9 cellular contexts compared by ENCODE assay signal in the genomic region with DNA sequence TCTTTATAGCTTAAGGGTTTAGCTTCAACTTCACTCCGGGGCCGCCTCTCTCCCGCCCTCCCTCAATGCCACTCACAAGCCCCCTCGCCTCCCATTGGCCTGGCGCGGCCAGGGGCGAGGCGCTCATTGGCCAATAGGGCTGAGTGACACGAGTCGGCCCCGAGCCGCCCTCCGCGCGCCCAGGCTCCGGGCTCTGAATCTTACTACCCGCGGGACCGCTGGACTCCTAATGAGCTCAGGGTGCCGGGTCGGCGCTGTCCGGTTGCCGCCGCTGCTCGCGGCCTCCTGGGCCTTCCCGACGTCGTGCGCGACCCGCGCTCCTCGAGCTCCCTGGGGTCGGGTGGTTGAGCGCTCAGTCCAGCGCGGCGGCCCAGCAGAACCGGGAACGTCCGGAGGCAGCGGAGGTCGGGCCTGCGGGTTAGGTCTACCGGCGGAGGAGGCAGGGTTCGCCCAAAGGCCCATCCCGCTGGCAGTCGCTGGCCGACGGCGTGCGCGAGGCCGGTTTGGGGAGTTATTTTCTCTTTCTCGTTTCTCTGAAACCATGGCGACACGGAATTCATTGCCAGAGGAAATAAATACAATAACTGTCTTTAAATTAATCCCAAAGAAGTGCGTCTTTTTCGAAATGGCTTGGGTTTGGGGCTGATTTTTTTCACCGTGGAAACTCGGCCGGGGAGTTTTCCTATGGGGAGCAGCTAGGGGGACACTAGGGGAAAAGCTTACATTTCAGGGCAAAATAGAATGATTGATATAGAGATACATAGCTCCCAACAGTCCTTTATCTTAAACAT. TPM values are rescaled to one million over a fixed set of nuclear protein-coding genes. Genes with fewer than 3 reads are reported as not detected.
DNase-seq lines count a peak whose midpoint lies in the region; ATAC-seq, FAIRE-seq and TF ChIP-seq lines count a peak whose summit lies in the region.
"Had no signal": no experiment of that assay in that cellular context is flagged by ENCODE, and none has a peak within 500 bp of the region (broad histone marks: within the 10 kb centered on the region; RNA-seq: fewer than 3 reads in every experiment).

A gene with protein sequence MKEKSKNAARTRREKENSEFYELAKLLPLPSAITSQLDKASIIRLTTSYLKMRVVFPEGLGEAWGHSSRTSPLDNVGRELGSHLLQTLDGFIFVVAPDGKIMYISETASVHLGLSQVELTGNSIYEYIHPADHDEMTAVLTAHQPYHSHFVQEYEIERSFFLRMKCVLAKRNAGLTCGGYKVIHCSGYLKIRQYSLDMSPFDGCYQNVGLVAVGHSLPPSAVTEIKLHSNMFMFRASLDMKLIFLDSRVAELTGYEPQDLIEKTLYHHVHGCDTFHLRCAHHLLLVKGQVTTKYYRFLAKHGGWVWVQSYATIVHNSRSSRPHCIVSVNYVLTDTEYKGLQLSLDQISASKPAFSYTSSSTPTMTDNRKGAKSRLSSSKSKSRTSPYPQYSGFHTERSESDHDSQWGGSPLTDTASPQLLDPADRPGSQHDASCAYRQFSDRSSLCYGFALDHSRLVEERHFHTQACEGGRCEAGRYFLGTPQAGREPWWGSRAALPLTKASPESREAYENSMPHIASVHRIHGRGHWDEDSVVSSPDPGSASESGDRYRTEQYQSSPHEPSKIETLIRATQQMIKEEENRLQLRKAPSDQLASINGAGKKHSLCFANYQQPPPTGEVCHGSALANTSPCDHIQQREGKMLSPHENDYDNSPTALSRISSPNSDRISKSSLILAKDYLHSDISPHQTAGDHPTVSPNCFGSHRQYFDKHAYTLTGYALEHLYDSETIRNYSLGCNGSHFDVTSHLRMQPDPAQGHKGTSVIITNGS (minus strand): TSS at position 12 of the 791 bp plus-strand sequence. CDS start 1,453 bp downstream, outside the sequence.

- H3K36me3 Mint-ChIP-seq in neural progenitor cell, result no peaks in the 10 kb centered on the region

- DNase-seq in NCI-H1436 (lab: John Stamatoyannopoulos, UW) (peak; percentile 75), NCI-H1436 treated with DMSO at 0.1 percent for 48 hours (lab: John Stamatoyannopoulos, UW) (no peak), RCC 7860 (ENCODE audit: low spot score) (peak; percentile 83), esophagus muscularis mucosa (ENCODE audit: extremely low spot score) (peak; percentile 92), neural progenitor cell (ENCODE audit: low spot score) (peak; percentile 96), SKM-1 (lab: John Stamatoyannopoulos, UW; ENCODE audit: unreplicated experiment) (no peak)

- H3K9me3 ChIP-seq in esophagus muscularis mucosa (no peaks in the 10 kb centered on the region), neural progenitor cell (ENCODE audit: low read depth) (no peaks in the 10 kb centered on the region)

- H3K79me2 ChIP-seq in neural progenitor cell (ENCODE audit: low read depth), result no peaks in the 10 kb centered on the region

- H3K4me2 ChIP-seq in neural progenitor cell, result peak within 1 kb of the TSS; percentile 70

- TF ChIP-seq POLR2A in esophagus muscularis mucosa (IDR thresholded peaks at IDR 0.05; ENCODE audit: low read depth), result no peak

- no peak for TF ChIP-seq EP300 in esophagus muscularis mucosa (IDR thresholded peaks at IDR 0.05)

- H3K4me1 ChIP-seq in esophagus muscularis mucosa (peaks cover 15 to 45% (median 28%) of the 10 kb centered on the region in 4 donors), neural progenitor cell (peaks cover 19% of the 10 kb centered on the region)

- ATAC-seq in HG02798 (IDR thresholded peaks at IDR 0.05; ENCODE audit: poor library complexity, unreplicated experiment), result peak; percentile 97
- no peak for ATAC-seq in HG03439 (IDR thresholded peaks at IDR 0.05; ENCODE audit: unreplicated experiment)

- H2AFZ ChIP-seq in neural progenitor cell (replicated peaks), result no peak within 1 kb of the TSS

- H3K27me3 Mint-ChIP-seq in neural progenitor cell (ENCODE audit: insufficient read depth, low read depth), result peaks cover 93% of the 10 kb centered on the region

- no peak within 1 kb of the TSS for H3K9ac ChIP-seq in neural progenitor cell

- FAIRE-seq in RCC 7860 (lab: Jason Lieb, UNC), result peak; percentile 65

- TF ChIP-seq CTCF in esophagus muscularis mucosa (IDR thresholded peaks at IDR 0.05) (no peak), neural progenitor cell (IDR thresholded peaks at IDR 0.05) (peak; percentile 13)

- H3K9me3 Mint-ChIP-seq in neural progenitor cell, result peaks cover 2% of the 10 kb centered on the region

- H3K4me3 ChIP-seq in esophagus muscularis mucosa (peak within 1 kb of the TSS; percentile 31 to 46 (median 36)), neural progenitor cell (peak within 1 kb of the TSS; percentile 42)

- H3K27me3 ChIP-seq in esophagus muscularis mucosa, result peaks cover 19 to 100% (median 96%) of the 10 kb centered on the region in 4 donors
- H3K27me3 ChIP-seq in neural progenitor cell, result peaks cover 100% of the 10 kb centered on the region

- H3K4me3 Mint-ChIP-seq in neural progenitor cell, result peak within 1 kb of the TSS; percentile 86

- no peaks in the 10 kb centered on the region for H3K36me3 ChIP-seq in esophagus muscularis mucosa
- no peaks in the 10 kb centered on the region for H3K36me3 ChIP-seq in neural progenitor cell

- H3F3A ChIP-seq in neural progenitor cell (ENCODE audit: low read depth), result peaks cover 35% of the 10 kb centered on the region

- intact Hi-C loops in esophagus muscularis mucosa (cut with DNase I), result no loop called here

- 6% methylated on average over 26 of the region's 65 CpGs for WGBS in esophagus muscularis mucosa

- H3K27ac ChIP-seq in esophagus muscularis mucosa (replicated peaks in 1 of 4) (no peak within 1 kb of the TSS), neural progenitor cell (no peak within 1 kb of the TSS)
- H3K27ac ChIP-seq: 22Rv1 had no signal

- H3K4me1 Mint-ChIP-seq in neural progenitor cell, result peaks cover 27% of the 10 kb centered on the region

- H4K20me1 ChIP-seq in neural progenitor cell (ENCODE audit: low read depth), result peaks cover 93% of the 10 kb centered on the region

- H3K27ac Mint-ChIP-seq in neural progenitor cell, result no peak within 1 kb of the TSS

RNA-seq across cellular contexts. Expression of the gene that starts here (rescaled TPM):
- not detected for total RNA-seq in esophagus muscularis mucosa
- total RNA-seq in neural progenitor cell (ENCODE audit: low replicate concordance), result not detected in 2 replicates

Comparison
In these comparisons a context has a peak if more than half of its experiments do, and no peak if none do; other contexts are left out.
1. DNase-seq: peak in NCI-H1436 (single experiment) and RCC 7860 (single experiment); none in NCI-H1436 treated with DMSO at 0.1 percent for 48 hours (single experiment) and SKM-1 (single experiment).
2. Peak in DNase-seq and H3K4me3 ChIP-seq in esophagus muscularis mucosa; RNA of the gene not detected or under 1 TPM.
3. Peak in DNase-seq, H3K4me3 ChIP-seq and H3K4me2 ChIP-seq in neural progenitor cell; RNA of the gene not detected or under 1 TPM.